In genomic region chr7:94270772-94271171, GRCh38 we compare ENCODE assay signal across 7 cellular contexts.
"Had no signal": no experiment of that assay in that cellular context is flagged by ENCODE, and none has a peak within 500 bp of the region (broad histone marks: within the 10 kb centered on the region; RNA-seq: fewer than 3 reads in every experiment).

No MANE protein-coding gene starts in this region.

- FAIRE-seq: GM12878, GM12891, GM12892, GM18507, GM19239 had no signal

- H3K4me3 ChIP-seq: GM12878 had no signal

- DNase-seq: GDM1, GF-D8 had no signal

- ATAC-seq: GM12878 had no signal
